8 cellular contexts compared by ENCODE assay signal in genomic region chr2:240060977-240061591, GRCh38. TPM values are rescaled to one million over a fixed set of nuclear protein-coding genes. Genes with fewer than 3 reads are reported as not detected.
DNase-seq lines count a peak whose midpoint lies in the region; ATAC-seq, FAIRE-seq and TF ChIP-seq lines count a peak whose summit lies in the region.

No MANE protein-coding gene starts in this region.

- no peaks in the 10 kb centered on the region for H3K9me3 ChIP-seq in OCI-LY3 (ENCODE audit: insufficient read depth, low read length)
- no peaks in the 10 kb centered on the region for H3K9me3 ChIP-seq in adipocyte (ENCODE audit: control insufficient read depth, low read length)
- no peaks in the 10 kb centered on the region for H3K9me3 ChIP-seq in small intestine (ENCODE audit: control insufficient read depth, low read depth)

- peak overlapping the region; percentile 27; the same call in 1 of the 2 replicates for H3K4me2 ChIP-seq in OCI-LY3 (ENCODE audit: low read length)

- H3K4me1 ChIP-seq in OCI-LY3 (ENCODE audit: low read length) (no peaks in the 10 kb centered on the region), adipocyte (ENCODE audit: control insufficient read depth, insufficient read depth, low read length) (no peaks in the 10 kb centered on the region), small intestine (ENCODE audit: control insufficient read depth in 2 of 2, insufficient read depth in 1 of 2, low read depth in 1 of 2, low read length in 1 of 2) (no peaks in the 10 kb centered on the region)

- WGBS in small intestine, 3 donors = 40 to 46% (median 40%) methylated on average over 4 of the region's 4 CpGs

- H3K27ac Mint-ChIP-seq in HFFc6 = no peak overlapping the region

- H3K4me1 Mint-ChIP-seq in HFFc6 (ENCODE audit: low read depth) = no peaks in the 10 kb centered on the region

- no peaks in the 10 kb centered on the region for H3K9me3 Mint-ChIP-seq in HFFc6

- peaks cover 28% of the 10 kb centered on the region for H3K27me3 Mint-ChIP-seq in HFFc6 (ENCODE audit: insufficient read depth)

- no peaks in the 10 kb centered on the region for H3K36me3 Mint-ChIP-seq in HFFc6 (ENCODE audit: low read depth)

- peak; percentile 49 for ATAC-seq in left ventricle myocardium superior
- no peak for ATAC-seq in HG02678 (IDR thresholded peaks at IDR 0.05; ENCODE audit: unreplicated experiment)
- no peak for ATAC-seq in HG03442 (IDR thresholded peaks at IDR 0.05; ENCODE audit: unreplicated experiment)

- H3K27ac ChIP-seq in OCI-LY3 (ENCODE audit: low read length) = no peak overlapping the region
- H3K27ac ChIP-seq in small intestine (ENCODE audit: low read depth in 1 of 2, low read length in 1 of 2) = no peak overlapping the region

- H3K9ac ChIP-seq in OCI-LY3 (ENCODE audit: low read length) = no peak overlapping the region
- H3K9ac ChIP-seq in adipocyte (ENCODE audit: low read length) = no peak overlapping the region

- H3K4me3 Mint-ChIP-seq in HFFc6 = no peak overlapping the region

- intact Hi-C loops in left ventricle myocardium superior (cut with micrococcal nuclease) = loop anchor here (5.0 kb wide), 1 partner anchor 81 kb away; the partner anchor contains the start of gene OTOS

- H3K4me3 ChIP-seq in OCI-LY3 (ENCODE audit: low read length) (no peak overlapping the region), adipocyte (ENCODE audit: low read length) (no peak overlapping the region), small intestine (ENCODE audit: low read depth in 1 of 2, low read length in 2 of 2) (no peak overlapping the region)

- TF ChIP-seq CTCF in HFFc6 (IDR thresholded peaks at IDR 0.05) = peak; percentile 81
- TF ChIP-seq CTCF in OCI-LY3 (IDR thresholded peaks at IDR 0.05; ENCODE audit: low read depth, low read length) = peak; percentile 58

- H2AFZ ChIP-seq in OCI-LY3 (ENCODE audit: low read depth, low read length) = no peak overlapping the region

- FAIRE-seq in small intestine (lab: Jason Lieb, UNC) = no peak

- H3K36me3 ChIP-seq in OCI-LY3 (replicated peaks; ENCODE audit: low read depth, low read length) (no peaks in the 10 kb centered on the region), adipocyte (ENCODE audit: control insufficient read depth, insufficient read depth, low read length, severe bottlenecking) (no peaks in the 10 kb centered on the region), small intestine (ENCODE audit: control insufficient read depth in 2 of 2, insufficient read depth in 2 of 2, low read length in 2 of 2) (no peaks in the 10 kb centered on the region)

- H4K20me1 ChIP-seq in OCI-LY3 (ENCODE audit: insufficient read depth, low read length) = no peaks in the 10 kb centered on the region

- DNase-seq in D341Med (ENCODE audit: low spot score) (peak; percentile 55), HFFc6 (peak; percentile 52), adipocyte (ENCODE audit: low read depth) (peak; percentile 82), left ventricle myocardium superior (no peak), small intestine (peak; percentile 57)

- no peaks in the 10 kb centered on the region for H3K79me2 ChIP-seq in OCI-LY3 (ENCODE audit: low read length)

- H3K27me3 ChIP-seq in OCI-LY3 (ENCODE audit: low read depth, low read length) (peaks cover 10% of the 10 kb centered on the region; the same call in 1 of the 2 replicates), adipocyte (replicated peaks; ENCODE audit: control insufficient read depth, insufficient read depth, low read length) (peaks cover 45% of the 10 kb centered on the region), small intestine (ENCODE audit: control insufficient read depth in 2 of 2, insufficient read depth in 2 of 2, low read length in 2 of 2) (peaks cover 0 to under 1% of the 10 kb centered on the region in 2 donors)

RNA-seq across cellular contexts. Expression of gene OR6B3, which starts 7.8 kb away (rescaled TPM):
- not detected for total RNA-seq in HFFc6 (2021; fragmentation: NEBNext Ultra II Directional; extraction: Animal tissue kit (Norgen Biotek cat#: 25700))
- total RNA-seq in left ventricle myocardium superior = not detected
- polyA plus RNA-seq in small intestine = not detected

RNA-seq across cellular contexts. Expression of gene OR6B2, which starts 30.9 kb away (rescaled TPM):
- not detected for total RNA-seq in HFFc6 (2021; fragmentation: NEBNext Ultra II Directional; extraction: Animal tissue kit (Norgen Biotek cat#: 25700))
- not detected for total RNA-seq in left ventricle myocardium superior
- not detected for polyA plus RNA-seq in small intestine

RNA-seq across cellular contexts. Expression of gene NDUFA10, which starts 35.9 kb away (rescaled TPM):
- total RNA-seq in HFFc6 (2021; fragmentation: NEBNext Ultra II Directional; extraction: Animal tissue kit (Norgen Biotek cat#: 25700)) = 100 to 1,000 TPM; 116 to 133 (median 125) TPM
- total RNA-seq in left ventricle myocardium superior = 431 TPM
- 100 to 1,000 TPM; 129 to 145 (median 132) TPM for polyA plus RNA-seq in small intestine
